1 cellular context compared by ENCODE assay signal in genomic region chr12:110587102-110587501, GRCh38.
A peak's percentile ranks its signal among the peaks of the same experiment; 100 is the strongest.
TF ChIP-seq lines count a peak whose summit lies in the region.

No MANE protein-coding gene starts in this region.

TF ChIP-seq in K562, 482 proteins besides CTCF, POLR2A, EP300 and RAD21:
- peak; percentile 93 for TF ChIP-seq ZNF121 (CRISPR knock-in tag; conservative IDR thresholded peaks at IDR 0.05)
TF ChIP-seq in K562: peak in this region for 1; not testable (repeated sequence) for 481.
